1 cellular context compared by ENCODE assay signal in the genomic region with DNA sequence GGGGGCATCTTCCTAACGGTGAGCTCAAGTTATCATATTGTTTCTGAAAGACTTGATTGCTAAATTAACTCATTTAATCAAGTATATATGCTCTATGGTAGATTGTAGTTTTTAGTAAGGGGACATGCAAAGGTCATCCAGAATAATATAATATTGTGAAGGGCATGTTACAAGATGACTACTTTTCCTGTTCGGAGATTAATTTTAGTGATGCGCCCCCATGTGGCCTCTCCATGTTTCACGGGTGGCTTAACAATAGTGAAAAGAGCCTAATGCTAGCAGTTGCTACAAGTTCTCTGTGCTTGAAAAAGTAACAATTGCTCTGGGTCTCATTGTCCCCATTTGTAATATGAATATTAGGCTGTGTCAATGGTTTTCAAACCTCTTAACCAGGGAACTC.
TF ChIP-seq lines count a peak whose summit lies in the region.

No MANE protein-coding gene starts in this region.

TF ChIP-seq in liver, 16 proteins besides CTCF, POLR2A, EP300 and RAD21 (continued from another document):
- TF ChIP-seq, protein P1, sequence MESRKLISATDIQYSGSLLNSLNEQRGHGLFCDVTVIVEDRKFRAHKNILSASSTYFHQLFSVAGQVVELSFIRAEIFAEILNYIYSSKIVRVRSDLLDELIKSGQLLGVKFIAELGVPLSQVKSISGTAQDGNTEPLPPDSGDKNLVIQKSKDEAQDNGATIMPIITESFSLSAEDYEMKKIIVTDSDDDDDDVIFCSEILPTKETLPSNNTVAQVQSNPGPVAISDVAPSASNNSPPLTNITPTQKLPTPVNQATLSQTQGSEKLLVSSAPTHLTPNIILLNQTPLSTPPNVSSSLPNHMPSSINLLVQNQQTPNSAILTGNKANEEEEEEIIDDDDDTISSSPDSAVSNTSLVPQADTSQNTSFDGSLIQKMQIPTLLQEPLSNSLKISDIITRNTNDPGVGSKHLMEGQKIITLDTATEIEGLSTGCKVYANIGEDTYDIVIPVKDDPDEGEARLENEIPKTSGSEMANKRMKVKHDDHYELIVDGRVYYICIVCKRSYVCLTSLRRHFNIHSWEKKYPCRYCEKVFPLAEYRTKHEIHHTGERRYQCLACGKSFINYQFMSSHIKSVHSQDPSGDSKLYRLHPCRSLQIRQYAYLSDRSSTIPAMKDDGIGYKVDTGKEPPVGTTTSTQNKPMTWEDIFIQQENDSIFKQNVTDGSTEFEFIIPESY (IDR thresholded peaks at IDR 0.05), result no peak
- TF ChIP-seq, protein P2, sequence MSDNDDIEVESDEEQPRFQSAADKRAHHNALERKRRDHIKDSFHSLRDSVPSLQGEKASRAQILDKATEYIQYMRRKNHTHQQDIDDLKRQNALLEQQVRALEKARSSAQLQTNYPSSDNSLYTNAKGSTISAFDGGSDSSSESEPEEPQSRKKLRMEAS (IDR thresholded peaks at IDR 0.05), result no peak
- TF ChIP-seq YY1 (IDR thresholded peaks at IDR 0.05) (no peak), FOXA2 (IDR thresholded peaks at IDR 0.05) (no peak)
TF ChIP-seq in liver: peak in this region for 0.
